Comparison of ENCODE assay signal across 10 cellular contexts in genomic region chr4:118282692-118283091, GRCh38.
DNase-seq lines count a peak whose midpoint lies in the region; ATAC-seq and TF ChIP-seq lines count a peak whose summit lies in the region.
"Had no signal": no experiment of that assay in that cellular context is flagged by ENCODE, and none has a peak within 500 bp of the region (broad histone marks: within the 10 kb centered on the region; RNA-seq: fewer than 3 reads in every experiment).

No MANE protein-coding gene starts in this region.

- H3K9me3 Mint-ChIP-seq in activated naive CD4-positive, alpha-beta T cell treated with anti-CD3 and anti-CD28 coated beads for 36 hours: no peaks in the 10 kb centered on the region

- in situ Hi-C loops in astrocyte of the spinal cord (cut with HindIII; ENCODE audit: low sequenced_read_pairs): no loop called here
- in situ Hi-C loops in gastrocnemius medialis (cut with MboI; ENCODE audit: low sequenced_read_pairs in 4 of 4): loop anchor here in 2 of 4 donors (25.0 kb wide), 1 partner anchor 405 kb away; the partner anchor contains the start of gene METTL14 (in 2 of the 2)

- ATAC-seq in gastrocnemius medialis (no peak), HG03108 (IDR thresholded peaks at IDR 0.05; ENCODE audit: unreplicated experiment) (no peak)

- no peak for TF ChIP-seq POLR2A in gastrocnemius medialis (IDR thresholded peaks at IDR 0.05)

- H3K4me1 ChIP-seq in gastrocnemius medialis: peaks cover 23 to 26% of the 10 kb centered on the region in 2 donors

- no peaks in the 10 kb centered on the region for H3K27me3 ChIP-seq in gastrocnemius medialis
- H3K27me3 ChIP-seq: esophagus muscularis mucosa had no signal

- H3K36me3 ChIP-seq in gastrocnemius medialis: peaks cover 0 to 9% of the 10 kb centered on the region in 2 donors

- no peak overlapping the region for H3K4me3 Mint-ChIP-seq in activated naive CD4-positive, alpha-beta T cell treated with anti-CD3 and anti-CD28 coated beads for 36 hours

- peaks cover 40% of the 10 kb centered on the region for H3K36me3 Mint-ChIP-seq in activated naive CD4-positive, alpha-beta T cell treated with anti-CD3 and anti-CD28 coated beads for 36 hours (ENCODE audit: low read depth)

- no peaks in the 10 kb centered on the region for H3K9me3 ChIP-seq in gastrocnemius medialis
- H3K9me3 ChIP-seq: esophagus muscularis mucosa had no signal

- peak overlapping the region; percentile 1 for H3K27ac Mint-ChIP-seq in activated naive CD4-positive, alpha-beta T cell treated with anti-CD3 and anti-CD28 coated beads for 36 hours

- intact Hi-C loops in activated naive CD4-positive, alpha-beta T cell treated with anti-CD3 and anti-CD28 coated beads for 36 hours (cut with micrococcal nuclease): no loop called here
- intact Hi-C loops in gastrocnemius medialis (cut with DNase I; ENCODE audit: low total_unique reads): no loop called here

- no peak for DNase-seq in activated naive CD4-positive, alpha-beta T cell treated with anti-CD3 and anti-CD28 coated beads for 36 hours
- no peak for DNase-seq in activated naive CD4-positive, alpha-beta T cell treated with Interleukin-2 at 50 U/mL for 16 hours
- DNase-seq in NOMO-1 (lab: John Stamatoyannopoulos, UW; ENCODE audit: unreplicated experiment in 2 of 2) (peak; percentile 70 to 82), astrocyte of the spinal cord (ENCODE audit: low read depth, low spot score) (peak; percentile 49), skeletal muscle cell (ENCODE audit: low read depth) (peak; percentile 42), gastrocnemius medialis (no peak), amygdala (lab: John Stamatoyannopoulos, UW) (no peak)

- TF ChIP-seq CTCF in astrocyte of the spinal cord (IDR thresholded peaks at IDR 0.05; ENCODE audit: low read depth, low read length): no peak
- TF ChIP-seq CTCF in gastrocnemius medialis (IDR thresholded peaks at IDR 0.05 in 4 of 5, conservative IDR thresholded peaks at IDR 0.05 in 1 of 5): no peak

- CTCF ChIA-PET in activated naive CD4-positive, alpha-beta T cell treated with anti-CD3 and anti-CD28 coated beads for 36 hours (lab: Charles Lee): interaction anchor here (0.6 kb wide), 1 partner anchor 15 kb away, joined by 6 read pairs; no protein-coding TSS in a partner anchor

- H3K4me3 ChIP-seq in astrocyte of the spinal cord (ENCODE audit: low read depth, low read length) (no peak overlapping the region), skeletal muscle cell (ENCODE audit: low read depth, low read length) (no peak overlapping the region), gastrocnemius medialis (no peak overlapping the region)
- H3K4me3 ChIP-seq: esophagus muscularis mucosa had no signal

- H3K27me3 Mint-ChIP-seq in activated naive CD4-positive, alpha-beta T cell treated with anti-CD3 and anti-CD28 coated beads for 36 hours (ENCODE audit: low read depth): no peaks in the 10 kb centered on the region

- no peak overlapping the region for H3K27ac ChIP-seq in gastrocnemius medialis
- H3K27ac ChIP-seq: esophagus muscularis mucosa, parathyroid adenoma had no signal

- peaks cover 15% of the 10 kb centered on the region for H3K4me1 Mint-ChIP-seq in activated naive CD4-positive, alpha-beta T cell treated with anti-CD3 and anti-CD28 coated beads for 36 hours (ENCODE audit: low read depth)

Comparison
In these comparisons a context has a peak if more than half of its experiments do, and no peak if none do; other contexts are left out.
1. DNase-seq: peak in NOMO-1 (2 of 2), astrocyte of the spinal cord (single experiment) and skeletal muscle cell (single experiment); none in activated naive CD4-positive, alpha-beta T cell treated with anti-CD3 and anti-CD28 coated beads for 36 hours (single experiment), activated naive CD4-positive, alpha-beta T cell treated with Interleukin-2 at 50 U/mL for 16 hours (single experiment), gastrocnemius medialis (0 of 2) and amygdala (0 of 56).